In genomic region chr4:5539584-5539983, GRCh38 we compare ENCODE assay signal across 27 cellular contexts.
"Had no signal": no experiment of that assay in that cellular context is flagged by ENCODE, and none has a peak within 500 bp of the region (broad histone marks: within the 10 kb centered on the region; RNA-seq: fewer than 3 reads in every experiment).

No MANE protein-coding gene starts in this region.

- FAIRE-seq: urothelium cell line had no signal

- ATAC-seq: stimulated activated effector memory CD8-positive, alpha-beta T cell treated with anti-CD3 and anti-CD28 coated beads, Interleukin-12 subunit alpha, Interleukin-12 subunit beta, amount 100 ng/mL, for 72 hours; stimulated activated memory B cell treated with anti-CD40 and anti-IgM and Interleukin-4, amounts not matched to agents 10 μg/mL and 1 μg/mL and 100 μg/mL, for 72 hours; stimulated activated naive B cell treated with anti-CD40 and anti-IgM and Interleukin-4, amounts not matched to agents 10 μg/mL and 1 μg/mL and 100 μg/mL, for 72 hours; stimulated activated naive CD8-positive, alpha-beta T cell treated with anti-CD3 and anti-CD28 coated beads, Interleukin-15, amount 100 ng/mL, for 72 hours; stimulated activated naive CD8-positive, alpha-beta T cell treated with anti-CD3 and anti-CD28 coated beads, Interleukin-15, Interleukin-2, amounts not matched to agents 100 U/mL and 50 U/mL, for 24 hours; upper lobe of right lung had no signal

- H3K4me1 ChIP-seq: stomach, suprapubic skin, testis, thyroid gland, tibial artery, tibial nerve, transverse colon, upper lobe of left lung, upper lobe of right lung, uterus, vagina had no signal

- H3K4me3 ChIP-seq: stomach, suprapubic skin, testis, thoracic aorta, thyroid gland, tibial artery, tibial nerve, transverse colon, upper lobe of left lung, upper lobe of right lung, uterus, vagina had no signal

- H3K9me3 ChIP-seq: suprapubic skin, testis, thoracic aorta, thyroid gland, tibial artery, upper lobe of left lung, uterus, vagina had no signal

- H3K36me3 ChIP-seq: thoracic aorta, transverse colon, upper lobe of left lung, upper lobe of right lung, uterus, vagina had no signal

- DNase-seq: stimulated activated CD4-positive, alpha-beta T cell treated with anti-CD3 and anti-CD28 coated beads, Interleukin-2, amount 100 ng/mL, for 48 hours; stimulated activated CD4-positive, alpha-beta T cell treated with anti-CD3 and anti-CD28 coated beads, Interleukin-4, amount 100 ng/mL, for 1 hour; stimulated activated CD4-positive, alpha-beta T cell treated with anti-CD3 and anti-CD28 coated beads, Interleukin-4, amount 100 ng/mL, for 24 hours; stimulated activated CD4-positive, alpha-beta T cell treated with anti-CD3 and anti-CD28 coated beads, Interleukin-4, amount 100 ng/mL, for 4 hours; stimulated activated CD8-positive, alpha-beta memory T cell treated with anti-CD3 and anti-CD28 coated beads, Interleukin-4, amount 100 ng/mL, for 48 hours; stimulated activated naive B cell treated with anti-CD40 and anti-IgM and Interleukin-4, amounts not matched to agents 10 μg/mL and 1 μg/mL and 100 μg/mL, for 72 hours; stimulated activated naive CD4-positive, alpha-beta T cell; stimulated activated naive CD4-positive, alpha-beta T cell treated with Interleukin-2 at 50 U/mL for 16 hours; stimulated activated naive CD8-positive, alpha-beta T cell treated with anti-CD3 and anti-CD28 coated beads, Interleukin-15, amount 100 ng/mL, for 72 hours; stimulated activated naive CD8-positive, alpha-beta T cell treated with anti-CD3 and anti-CD28 coated beads, Interleukin-15, Interleukin-2, amounts not matched to agents 100 U/mL and 50 U/mL, for 24 hours; stomach; substantia nigra; testis; thyroid gland; tibial artery; transverse colon; trophoblast cell; upper lobe of left lung; upper lobe of right lung; uterus had no signal

- H3K27ac ChIP-seq: stomach, suprapubic skin, testis, thoracic aorta, thyroid gland, tibial artery, tibial nerve, transverse colon, upper lobe of left lung, upper lobe of right lung, uterus, vagina had no signal

- H3K27me3 ChIP-seq: stomach, suprapubic skin, testis, thyroid gland, tibial artery, tibial nerve, transverse colon, upper lobe of left lung, upper lobe of right lung, uterus, vagina had no signal
